8 cellular contexts compared by ENCODE assay signal in the genomic region with DNA sequence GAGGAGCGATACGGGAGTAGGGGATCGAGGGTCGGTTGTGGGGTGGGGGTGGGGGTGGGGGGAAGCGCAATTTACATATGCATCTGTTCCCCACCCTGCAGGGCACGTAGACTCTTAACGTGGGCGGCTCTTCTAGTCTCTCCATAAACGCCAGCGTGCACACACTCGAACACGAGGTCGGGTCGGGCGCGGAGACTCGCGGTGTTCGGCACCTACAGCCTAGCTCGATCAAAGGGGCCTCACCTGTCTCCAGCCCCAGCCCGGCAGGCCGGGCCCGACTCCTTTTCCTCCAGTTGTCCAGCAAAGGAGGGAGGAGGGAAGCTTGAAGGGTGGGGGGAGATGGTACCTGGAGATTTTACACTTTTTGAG. TPM values are rescaled to one million over a fixed set of nuclear protein-coding genes. Genes with fewer than 3 reads are reported as not detected.
A peak's percentile ranks its signal among the peaks of the same experiment; 100 is the strongest.
DNase-seq lines count a peak whose midpoint lies in the region; ATAC-seq and TF ChIP-seq lines count a peak whose summit lies in the region.

No MANE protein-coding gene starts in this region.

- peaks cover 3% of the 10 kb centered on the region for H3K9me3 Mint-ChIP-seq in activated T-helper 1 cell treated with anti-CD3 and anti-CD28 coated beads, Interleukin-12 subunit alpha, Interleukin-12 subunit beta, Interleukin-2, Interleukin-4 antibody, amounts not matched to agents 30 ng/mL and 10 ng/mL and 1 ng/mL, durations not matched to agents 14 hours and 24 hours and 36 hours

- ATAC-seq in GM18868 (IDR thresholded peaks at IDR 0.05; ENCODE audit: unreplicated experiment) (peak; percentile 43), HG03095 (IDR thresholded peaks at IDR 0.05; ENCODE audit: unreplicated experiment) (peak; percentile 45), aorta (ENCODE audit: low FRiP score) (peak; percentile 59)

- H2BK120ac ChIP-seq in neuronal stem cell (ENCODE audit: low read depth, low read length): no peak overlapping the region

- H3K4me1 ChIP-seq in OCI-LY1 (ENCODE audit: insufficient read depth, low read length, severe bottlenecking): peaks cover 36% of the 10 kb centered on the region
- H3K4me1 ChIP-seq in neuronal stem cell (ENCODE audit: control insufficient read depth in 2 of 2, insufficient read depth in 1 of 2, low read depth in 1 of 2, low read length in 2 of 2): peaks cover 2 to 4% of the 10 kb centered on the region in 2 donors
- peaks cover 0 to 4% of the 10 kb centered on the region in 2 donors for H3K4me1 ChIP-seq in aorta (ENCODE audit: control insufficient read depth in 1 of 2, insufficient read depth in 2 of 2, low read length in 2 of 2)

- H3K27ac ChIP-seq in OCI-LY1 (ENCODE audit: low read depth, low read length, poor library complexity, severe bottlenecking) (peak overlapping the region; percentile 46), neuronal stem cell (replicated peaks; ENCODE audit: low read length) (peak overlapping the region; percentile 73), aorta (ENCODE audit: low read depth in 1 of 2, low read length in 2 of 2) (no peak overlapping the region)

- H2BK12ac ChIP-seq in neuronal stem cell (ENCODE audit: low read length): no peak overlapping the region

- no peak for TF ChIP-seq CTCF in AG10803 (conservative IDR thresholded peaks at IDR 0.05; ENCODE audit: low read length)
- TF ChIP-seq CTCF in OCI-LY1 (IDR thresholded peaks at IDR 0.05; ENCODE audit: low read length): no peak
- no peak for TF ChIP-seq CTCF in foreskin fibroblast (IDR thresholded peaks at IDR 0.05; ENCODE audit: low read depth, low read length)

- H2AFZ ChIP-seq in OCI-LY1 (ENCODE audit: low read length) (no peak overlapping the region), neuronal stem cell (ENCODE audit: low read length) (peak overlapping the region; percentile 93)

- H3K79me1 ChIP-seq in neuronal stem cell (ENCODE audit: low read depth, low read length): no peaks in the 10 kb centered on the region

- DNase-seq in AG10803 (ENCODE audit: low read depth) (no peak), foreskin fibroblast (peak in 1 of 2 donors; percentile 58), neuronal stem cell (ENCODE audit: low spot score) (no peak), aorta (peak; percentile 52 to 80)
- peak; percentile 25 for DNase-seq in activated T-helper 1 cell treated with anti-CD3 and anti-CD28 coated beads, Interleukin-12 subunit alpha, Interleukin-12 subunit beta, Interleukin-2, Interleukin-4 antibody, amounts not matched to agents 30 ng/mL and 10 ng/mL and 1 ng/mL, durations not matched to agents 14 hours and 24 hours and 36 hours (ENCODE audit: low spot score)

- peak overlapping the region; percentile 94 for H3K4me3 Mint-ChIP-seq in activated T-helper 1 cell treated with anti-CD3 and anti-CD28 coated beads, Interleukin-12 subunit alpha, Interleukin-12 subunit beta, Interleukin-2, Interleukin-4 antibody, amounts not matched to agents 30 ng/mL and 10 ng/mL and 1 ng/mL, durations not matched to agents 14 hours and 24 hours and 36 hours

- H3K23ac ChIP-seq in neuronal stem cell (ENCODE audit: low read depth, low read length, poor library complexity): peak overlapping the region; percentile 4

- H3K79me2 ChIP-seq in OCI-LY1 (ENCODE audit: insufficient read depth, low read length): peaks cover 45% of the 10 kb centered on the region

- H3K27me3 Mint-ChIP-seq in activated T-helper 1 cell treated with anti-CD3 and anti-CD28 coated beads, Interleukin-12 subunit alpha, Interleukin-12 subunit beta, Interleukin-2, Interleukin-4 antibody, amounts not matched to agents 30 ng/mL and 10 ng/mL and 1 ng/mL, durations not matched to agents 14 hours and 24 hours and 36 hours (ENCODE audit: insufficient read depth): peaks cover 18% of the 10 kb centered on the region

- peaks cover 26% of the 10 kb centered on the region for H3K36me3 ChIP-seq in OCI-LY1 (ENCODE audit: insufficient read depth, low read length)
- peaks cover 0 to 34% of the 10 kb centered on the region in 2 donors for H3K36me3 ChIP-seq in neuronal stem cell (replicated peaks in 1 of 2; ENCODE audit: control insufficient read depth in 2 of 2, insufficient read depth in 2 of 2, low read length in 2 of 2)
- H3K36me3 ChIP-seq in aorta (ENCODE audit: control insufficient read depth in 1 of 2, insufficient read depth in 2 of 2, low read length in 1 of 2): no peaks in the 10 kb centered on the region

- no peaks in the 10 kb centered on the region for H3K9me2 ChIP-seq in OCI-LY1 (ENCODE audit: low read depth, low read length)

- no peak overlapping the region for H3K4ac ChIP-seq in neuronal stem cell (ENCODE audit: low read length)

- no peaks in the 10 kb centered on the region for H3K9me3 ChIP-seq in OCI-LY1 (ENCODE audit: low read length)
- H3K9me3 ChIP-seq in neuronal stem cell (replicated peaks in 1 of 2; ENCODE audit: control insufficient read depth in 2 of 2, insufficient read depth in 1 of 2, low read depth in 1 of 2, low read length in 2 of 2): peaks cover 0 to 3% of the 10 kb centered on the region in 2 donors
- no peaks in the 10 kb centered on the region for H3K9me3 ChIP-seq in aorta (ENCODE audit: control insufficient read depth, low read length)

- whole genome bisulfite sequencing in neuronal stem cell (ENCODE audit: extremely low coverage in 2 of 2, insufficient read length in 2 of 2, insufficient replicate concordance in 1 of 2), 2 donors: no CpG with 5 or more reads among the region's 23 CpGs
- WGBS in aorta, 2 donors: 0% methylated on average over 23 of the region's 23 CpGs

- H3F3A ChIP-seq in OCI-LY1 (ENCODE audit: insufficient read depth, low read length): no peaks in the 10 kb centered on the region

- H3K4me3 ChIP-seq in AG10803 (ENCODE audit: low read length) (peak overlapping the region; percentile 83), OCI-LY1 (ENCODE audit: low read depth, low read length, poor library complexity, severe bottlenecking) (peak overlapping the region; percentile 97), foreskin fibroblast (ENCODE audit: low read depth in 1 of 2, low read length in 2 of 2) (peak overlapping the region; percentile 66 to 97), neuronal stem cell (ENCODE audit: low read length in 2 of 2) (peak overlapping the region; percentile 52 to 97), aorta (ENCODE audit: low read length in 2 of 2) (peak overlapping the region; percentile 74 to 92)

- peak overlapping the region; percentile 95 for H3K27ac Mint-ChIP-seq in activated T-helper 1 cell treated with anti-CD3 and anti-CD28 coated beads, Interleukin-12 subunit alpha, Interleukin-12 subunit beta, Interleukin-2, Interleukin-4 antibody, amounts not matched to agents 30 ng/mL and 10 ng/mL and 1 ng/mL, durations not matched to agents 14 hours and 24 hours and 36 hours

- no peaks in the 10 kb centered on the region for H4K20me1 ChIP-seq in OCI-LY1 (ENCODE audit: insufficient read depth, low read length)

- no peak overlapping the region for H4K91ac ChIP-seq in neuronal stem cell (ENCODE audit: low read depth, low read length, poor library complexity)

- no peaks in the 10 kb centered on the region for H3K27me3 ChIP-seq in OCI-LY1 (ENCODE audit: insufficient read depth, low read length)
- peaks cover 0 to 3% (median 2%) of the 10 kb centered on the region in 3 experiments for H3K27me3 ChIP-seq in neuronal stem cell (ENCODE audit: control insufficient read depth in 3 of 3, insufficient read depth in 3 of 3, low read depth in 1 of 3, low read length in 3 of 3)
- H3K27me3 ChIP-seq in aorta (ENCODE audit: control insufficient read depth in 1 of 2, insufficient read depth in 2 of 2, low read length in 1 of 2): no peaks in the 10 kb centered on the region

- peak overlapping the region; percentile 73 for H3K18ac ChIP-seq in neuronal stem cell (ENCODE audit: low read length)

- H3K9ac ChIP-seq in OCI-LY1 (ENCODE audit: low read length) (peak overlapping the region; percentile 98), neuronal stem cell (ENCODE audit: low read depth, low read length, poor library complexity) (no peak overlapping the region)

- H2BK15ac ChIP-seq in neuronal stem cell (ENCODE audit: low read length): no peak overlapping the region

- H4K8ac ChIP-seq in neuronal stem cell (ENCODE audit: low read depth, low read length): no peak overlapping the region

- no peak overlapping the region for H2AK5ac ChIP-seq in neuronal stem cell (ENCODE audit: low read depth, low read length)

- H3K4me2 ChIP-seq in OCI-LY1 (ENCODE audit: low read length) (peak overlapping the region; percentile 90), neuronal stem cell (ENCODE audit: insufficient read depth, low read length, poor library complexity, severe bottlenecking) (peak overlapping the region; percentile 77)

- H3K14ac ChIP-seq in neuronal stem cell (ENCODE audit: low read length): no peak overlapping the region

- H3K4me1 Mint-ChIP-seq in activated T-helper 1 cell treated with anti-CD3 and anti-CD28 coated beads, Interleukin-12 subunit alpha, Interleukin-12 subunit beta, Interleukin-2, Interleukin-4 antibody, amounts not matched to agents 30 ng/mL and 10 ng/mL and 1 ng/mL, durations not matched to agents 14 hours and 24 hours and 36 hours (ENCODE audit: low read depth): peaks cover 37% of the 10 kb centered on the region

- H2BK5ac ChIP-seq in neuronal stem cell (ENCODE audit: low read length): peak overlapping the region; percentile 19

- intact Hi-C loops in activated T-helper 1 cell treated with anti-CD3 and anti-CD28 coated beads, Interleukin-12 subunit alpha, Interleukin-12 subunit beta, Interleukin-2, Interleukin-4 antibody, amounts not matched to agents 30 ng/mL and 10 ng/mL and 1 ng/mL, durations not matched to agents 14 hours and 24 hours and 36 hours (cut with micrococcal nuclease): loop anchor here (1.0 to 10.0 kb wide), 3 partner anchors 21 to 637 kb away; a partner anchor contains a TSS
- intact Hi-C loops in aorta (cut with DNase I): no loop called here

- H3K36me3 Mint-ChIP-seq in activated T-helper 1 cell treated with anti-CD3 and anti-CD28 coated beads, Interleukin-12 subunit alpha, Interleukin-12 subunit beta, Interleukin-2, Interleukin-4 antibody, amounts not matched to agents 30 ng/mL and 10 ng/mL and 1 ng/mL, durations not matched to agents 14 hours and 24 hours and 36 hours (ENCODE audit: low read depth): peaks cover 20% of the 10 kb centered on the region

RNA-seq across cellular contexts. Expression of a gene that starts 0.5 kb away (rescaled TPM):
- 73.9 and 78.9 TPM in 2 replicates for total RNA-seq in activated T-helper 1 cell treated with anti-CD3 and anti-CD28 coated beads, Interleukin-12 subunit alpha, Interleukin-12 subunit beta, Interleukin-2, Interleukin-4 antibody, amounts not matched to agents 30 ng/mL and 10 ng/mL and 1 ng/mL, durations not matched to agents 14 hours and 24 hours and 36 hours
- polyA plus RNA-seq in neuronal stem cell (2013, experiment 1 of 2): 65.1 TPM
- 69.9 TPM for polyA plus RNA-seq in neuronal stem cell (2013, experiment 2 of 2)
- 10 to 100 TPM; 18.1 to 20.0 TPM for total RNA-seq in aorta
- 10 to 100 TPM; 10.5 to 14.7 TPM for polyA plus RNA-seq in aorta

RNA-seq across cellular contexts. Expression of a gene that starts 17.8 kb away (rescaled TPM):
- 0.91 and 1.1 TPM in 2 replicates for total RNA-seq in activated T-helper 1 cell treated with anti-CD3 and anti-CD28 coated beads, Interleukin-12 subunit alpha, Interleukin-12 subunit beta, Interleukin-2, Interleukin-4 antibody, amounts not matched to agents 30 ng/mL and 10 ng/mL and 1 ng/mL, durations not matched to agents 14 hours and 24 hours and 36 hours
- polyA plus RNA-seq in neuronal stem cell (2013, experiment 1 of 2): 8.7 TPM
- 8.4 TPM for polyA plus RNA-seq in neuronal stem cell (2013, experiment 2 of 2)
- total RNA-seq in aorta: 10 to 100 TPM; 13.6 to 22.1 TPM
- polyA plus RNA-seq in aorta: 10 to 100 TPM in 1 of 2 donors, under 1 TPM in 1; 0.88 to 19.4 TPM

Comparison
In these comparisons a context has a peak if more than half of its experiments do, and no peak if none do; other contexts are left out.
1. DNase-seq: peak in activated T-helper 1 cell treated with anti-CD3 and anti-CD28 coated beads, Interleukin-12 subunit alpha, Interleukin-12 subunit beta, Interleukin-2, Interleukin-4 antibody, amounts not matched to agents 30 ng/mL and 10 ng/mL and 1 ng/mL, durations not matched to agents 14 hours and 24 hours and 36 hours (single experiment) and aorta (2 of 2); none in AG10803 (single experiment) and neuronal stem cell (single experiment).
2. H3K27ac ChIP-seq: peak in OCI-LY1 (single experiment) and neuronal stem cell (single experiment); none in aorta (0 of 2).
3. Peak in every context shown above with its lines, with median percentiles within 50 percentile points of each other: H3K4me3 ChIP-seq and ATAC-seq.